1 cellular context compared by ENCODE assay signal in the genomic region with DNA sequence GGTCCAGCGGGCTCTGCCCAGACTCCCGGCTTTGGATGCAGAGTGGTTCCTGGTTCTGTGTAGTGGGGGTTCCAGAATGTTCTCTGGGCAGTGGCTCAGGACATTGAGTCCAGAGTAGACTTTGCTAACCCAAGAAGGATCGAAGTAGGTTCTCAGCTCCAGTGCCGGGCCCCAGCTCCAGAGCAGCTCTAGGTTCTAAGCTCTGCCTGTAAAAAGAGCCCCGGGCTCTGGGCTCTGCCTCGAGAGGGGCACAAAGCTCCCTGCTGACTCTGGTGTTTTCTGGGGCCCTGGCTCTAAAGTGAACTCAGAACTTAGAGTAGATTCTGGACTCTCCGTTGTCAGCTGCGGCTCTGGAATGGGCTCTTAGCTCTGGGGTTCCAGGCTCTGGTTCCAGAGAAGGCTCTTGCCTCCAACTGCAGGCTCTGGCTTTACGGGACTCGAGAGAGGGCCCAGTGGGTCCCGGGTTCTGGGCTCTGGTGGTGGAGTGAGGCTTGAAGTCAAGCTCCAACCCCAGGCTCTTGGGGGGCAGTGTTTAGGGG.
TF ChIP-seq lines count a peak whose summit lies in the region.

No MANE protein-coding gene starts in this region.

TF ChIP-seq in HepG2, 621 proteins besides CTCF, POLR2A, EP300 and RAD21:
- TF ChIP-seq ZNF589 (CRISPR knock-in tag; conservative IDR thresholded peaks at IDR 0.05) (no peak), ZNF546 (CRISPR knock-in tag; conservative IDR thresholded peaks at IDR 0.05) (no peak)
TF ChIP-seq in HepG2: peak in this region for 0.
